Comparison of ENCODE assay signal across 5 cellular contexts in genomic region chr1:153575497-153575896, GRCh38. TPM values are rescaled to one million over a fixed set of nuclear protein-coding genes. Genes with fewer than 3 reads are reported as not detected.
"Had no signal": no experiment of that assay in that cellular context is flagged by ENCODE, and none has a peak within 500 bp of the region (broad histone marks: within the 10 kb centered on the region; RNA-seq: fewer than 3 reads in every experiment).

No MANE protein-coding gene starts in this region.

RNA-seq across cellular contexts. Expression of gene S100A3, which starts 26.4 kb away (rescaled TPM):
- total RNA-seq: OCI-LY7 had no signal

RNA-seq across cellular contexts. Expression of gene S100A4, which starts 29.9 kb away (rescaled TPM):
- total RNA-seq: SK-MEL-5 had no signal

RNA-seq across cellular contexts. Expression of gene S100A5, which starts 34.8 kb away (rescaled TPM):
- total RNA-seq: M059J, OCI-LY7, Right ventricle myocardium inferior, SJCRH30, SK-MEL-5 had no signal

RNA-seq across cellular contexts. Expression of gene S100A16, which starts 37.4 kb away (rescaled TPM):
- total RNA-seq: OCI-LY7 had no signal
